In genomic region chr16:19084879-19085278, GRCh38 we compare ENCODE assay signal across 38 cellular contexts.
"Had no signal": no experiment of that assay in that cellular context is flagged by ENCODE, and none has a peak within 500 bp of the region (broad histone marks: within the 10 kb centered on the region; RNA-seq: fewer than 3 reads in every experiment).

No MANE protein-coding gene starts in this region.

- H3K4me3 Mint-ChIP-seq: activated CD4-positive, alpha-beta memory T cell treated with anti-CD3 and anti-CD28 coated beads, Interleukin-2, amount 10 ng/mL, durations not matched to agents 7 days and 5 days; activated CD4-positive, alpha-beta T cell treated with anti-CD3 and anti-CD28 coated beads for 36 hours; activated CD4-positive, alpha-beta T cell treated with anti-CD3 and anti-CD28 coated beads, Interleukin-2, amount 10 ng/mL, durations not matched to agents 7 days and 5 days; activated CD8-positive, alpha-beta memory T cell treated with anti-CD3 and anti-CD28 coated beads, Interleukin-2, amount 10 ng/mL, durations not matched to agents 7 days and 5 days; activated CD8-positive, alpha-beta T cell treated with anti-CD3 and anti-CD28 coated beads, Interleukin-2, amount 10 ng/mL, durations not matched to agents 7 days and 5 days; activated naive CD4-positive, alpha-beta T cell treated with anti-CD3 and anti-CD28 coated beads, Interleukin-2, amount 10 ng/mL, durations not matched to agents 7 days and 5 days; activated naive CD4-positive, alpha-beta T cell treated with anti-CD3 and anti-CD28 coated beads, Interleukin-2, amount 50 U/mL, for 24 hours; activated naive CD8-positive, alpha-beta T cell; activated naive CD8-positive, alpha-beta T cell treated with anti-CD3 and anti-CD28 coated beads, Interleukin-2, amount 10 ng/mL, durations not matched to agents 7 days and 5 days; activated naive CD8-positive, alpha-beta T cell treated with anti-CD3 and anti-CD28 coated beads, Interleukin-2, amount 50 U/mL, for 24 hours; activated T-cell treated with anti-CD3 and anti-CD28 coated beads, Interleukin-2, amount 50 U/mL, for 24 hours; brain; central memory CD8-positive, alpha-beta T cell; T-helper 1 cell treated with Interleukin-12 subunit alpha and Interleukin-12 subunit beta and Interleukin-4 antibody, amounts not matched to agents 30 μg/mL and 1 μg/mL, for 36 hours; T-helper 2 cell treated with Interferon-gamma antibody and Interleukin-4, amounts not matched to agents 5 μg/mL and 100 μg/mL, for 36 hours; WTC11 had no signal

- H3K4me1 Mint-ChIP-seq: central memory CD8-positive, alpha-beta T cell had no signal

- DNase-seq: activated CD4-positive, alpha-beta memory T cell treated with anti-CD3 and anti-CD28 coated beads, Interleukin-2, amount 10 ng/mL, durations not matched to agents 7 days and 5 days; activated CD4-positive, alpha-beta T cell treated with anti-CD3 and anti-CD28 coated beads for 1 hour; activated CD4-positive, alpha-beta T cell treated with anti-CD3 and anti-CD28 coated beads for 36 hours; activated CD4-positive, alpha-beta T cell treated with anti-CD3 and anti-CD28 coated beads for 48 hours; activated CD4-positive, alpha-beta T cell treated with anti-CD3 and anti-CD28 coated beads, Interleukin-2, amount 10 ng/mL, durations not matched to agents 7 days and 5 days; activated CD4-positive, alpha-beta T cell treated with anti-CD3 and anti-CD28 coated beads, Interleukin-2, amount 50 U/mL, for 48 hours; activated CD4-positive, CD25-positive, alpha-beta regulatory T cell; activated CD8-positive, alpha-beta memory T cell treated with anti-CD3 and anti-CD28 coated beads for 24 hours; activated CD8-positive, alpha-beta memory T cell treated with anti-CD3 and anti-CD28 coated beads, Interleukin-2, amount 10 ng/mL, durations not matched to agents 7 days and 5 days; activated CD8-positive, alpha-beta memory T cell treated with anti-CD3 and anti-CD28 coated beads, Interleukin-2, amount 50 U/mL, for 48 hours; activated CD8-positive, alpha-beta T cell treated with anti-CD3 and anti-CD28 coated beads, Interleukin-2, amount 10 ng/mL, durations not matched to agents 7 days and 5 days; activated effector memory CD4-positive, alpha-beta T cell treated with Interleukin-2 at 50 U/mL for 16 hours; activated gamma-delta T cell; activated naive CD4-positive, alpha-beta T cell treated with anti-CD3 and anti-CD28 coated beads, Interleukin-2, amount 10 ng/mL, durations not matched to agents 7 days and 5 days; activated naive CD4-positive, alpha-beta T cell treated with Interleukin-2 at 50 U/mL for 16 hours; activated naive CD8-positive, alpha-beta T cell treated with anti-CD3 and anti-CD28 coated beads, Interleukin-2, amount 10 ng/mL, durations not matched to agents 7 days and 5 days; activated naive CD8-positive, alpha-beta T cell treated with anti-CD3 and anti-CD28 coated beads, Interleukin-2, amount 50 U/mL, for 24 hours; activated T-cell treated with anti-CD3 and anti-CD28 coated beads, Interleukin-2, amount 50 U/mL, for 24 hours; activated T-cell treated with anti-CD3 and anti-CD28 coated beads, Interleukin-2, amount 50 U/mL, for 48 hours; anterior cingulate cortex; caudate nucleus; cerebellar nuclear complex; T-helper 2 cell; T-helper 9 cell; WERI-Rb-1 had no signal

- FAIRE-seq: bronchial epithelial cell, TTC549 had no signal

- H3K9me3 Mint-ChIP-seq: activated CD4-positive, alpha-beta memory T cell treated with anti-CD3 and anti-CD28 coated beads, Interleukin-2, amount 10 ng/mL, durations not matched to agents 7 days and 5 days; activated naive CD4-positive, alpha-beta T cell treated with anti-CD3 and anti-CD28 coated beads, Interleukin-2, amount 10 ng/mL, durations not matched to agents 7 days and 5 days; activated naive CD4-positive, alpha-beta T cell treated with anti-CD3 and anti-CD28 coated beads, Interleukin-2, amount 50 U/mL, for 24 hours; activated naive CD8-positive, alpha-beta T cell treated with anti-CD3 and anti-CD28 coated beads, Interleukin-2, amount 10 ng/mL, durations not matched to agents 7 days and 5 days; activated naive CD8-positive, alpha-beta T cell treated with anti-CD3 and anti-CD28 coated beads, Interleukin-2, amount 50 U/mL, for 24 hours; activated T-cell treated with anti-CD3 and anti-CD28 coated beads, Interleukin-2, amount 50 U/mL, for 24 hours; activated T-helper 2 cell treated with anti-CD3 and anti-CD28 coated beads, Interferon-gamma antibody, Interleukin-2, Interleukin-4, amounts not matched to agents 10 μg/mL and 5 μg/mL and 100 μg/mL, durations not matched to agents 14 hours and 24 hours and 36 hours; central memory CD8-positive, alpha-beta T cell; T-helper 1 cell treated with Interleukin-12 subunit alpha and Interleukin-12 subunit beta and Interleukin-4 antibody, amounts not matched to agents 30 μg/mL and 1 μg/mL, for 36 hours; T-helper 2 cell treated with Interferon-gamma antibody and Interleukin-4, amounts not matched to agents 5 μg/mL and 100 μg/mL, for 36 hours had no signal

- H3K9me3 ChIP-seq: ascending aorta had no signal

- H3K27me3 ChIP-seq: ascending aorta, cardiac muscle cell had no signal

- H3K27me3 Mint-ChIP-seq: activated naive CD8-positive, alpha-beta T cell had no signal

- H3K36me3 ChIP-seq: ascending aorta, cardiac muscle cell, WERI-Rb-1 had no signal

- H3K27ac Mint-ChIP-seq: activated CD4-positive, alpha-beta memory T cell treated with anti-CD3 and anti-CD28 coated beads, Interleukin-2, amount 10 ng/mL, durations not matched to agents 7 days and 5 days; activated CD4-positive, alpha-beta T cell treated with anti-CD3 and anti-CD28 coated beads for 36 hours; activated CD4-positive, alpha-beta T cell treated with anti-CD3 and anti-CD28 coated beads, Interleukin-2, amount 10 ng/mL, durations not matched to agents 7 days and 5 days; activated CD8-positive, alpha-beta memory T cell treated with anti-CD3 and anti-CD28 coated beads, Interleukin-2, amount 10 ng/mL, durations not matched to agents 7 days and 5 days; activated CD8-positive, alpha-beta T cell treated with anti-CD3 and anti-CD28 coated beads, Interleukin-2, amount 10 ng/mL, durations not matched to agents 7 days and 5 days; activated naive CD4-positive, alpha-beta T cell treated with anti-CD3 and anti-CD28 coated beads, Interleukin-2, amount 10 ng/mL, durations not matched to agents 7 days and 5 days; activated naive CD4-positive, alpha-beta T cell treated with anti-CD3 and anti-CD28 coated beads, Interleukin-2, amount 50 U/mL, for 24 hours; activated naive CD8-positive, alpha-beta T cell; activated naive CD8-positive, alpha-beta T cell treated with anti-CD3 and anti-CD28 coated beads, Interleukin-2, amount 10 ng/mL, durations not matched to agents 7 days and 5 days; activated naive CD8-positive, alpha-beta T cell treated with anti-CD3 and anti-CD28 coated beads, Interleukin-2, amount 50 U/mL, for 24 hours; activated T-cell treated with anti-CD3 and anti-CD28 coated beads, Interleukin-2, amount 50 U/mL, for 24 hours; activated T-helper 2 cell treated with anti-CD3 and anti-CD28 coated beads, Interferon-gamma antibody, Interleukin-2, Interleukin-4, amounts not matched to agents 10 μg/mL and 5 μg/mL and 100 μg/mL, durations not matched to agents 14 hours and 24 hours and 36 hours; T-helper 1 cell treated with Interleukin-12 subunit alpha and Interleukin-12 subunit beta and Interleukin-4 antibody, amounts not matched to agents 30 μg/mL and 1 μg/mL, for 36 hours; T-helper 2 cell treated with Interferon-gamma antibody and Interleukin-4, amounts not matched to agents 5 μg/mL and 100 μg/mL, for 36 hours; WTC11 had no signal

- ATAC-seq: activated CD4-positive, alpha-beta T cell treated with anti-CD3 and anti-CD28 coated beads for 36 hours; activated CD4-positive, CD25-positive, alpha-beta regulatory T cell treated with anti-CD3 and anti-CD28 coated beads, Interleukin-2, amount 50 U/mL, for 24 hours; activated CD8-positive, alpha-beta memory T cell treated with anti-CD3 and anti-CD28 coated beads, Interleukin-2, amount 10 ng/mL, durations not matched to agents 7 days and 5 days; activated CD8-positive, alpha-beta T cell treated with anti-CD3 and anti-CD28 coated beads, Interleukin-2, amount 10 ng/mL, durations not matched to agents 7 days and 5 days; activated naive CD8-positive, alpha-beta T cell treated with anti-CD3 and anti-CD28 coated beads, Interleukin-2, amount 50 U/mL, for 24 hours; WTC11 had no signal

- H3K4me3 ChIP-seq: ascending aorta, cardiac muscle cell had no signal

- H3K27ac ChIP-seq: ascending aorta, cardiac muscle cell, WERI-Rb-1 had no signal
